In genomic region chr3:152244156-152244888, GRCh38 we compare ENCODE assay signal across 9 cellular contexts. TPM values are rescaled to one million over a fixed set of nuclear protein-coding genes. Genes with fewer than 3 reads are reported as not detected.
DNase-seq lines count a peak whose midpoint lies in the region; ATAC-seq, FAIRE-seq and TF ChIP-seq lines count a peak whose summit lies in the region.
"Had no signal": no experiment of that assay in that cellular context is flagged by ENCODE, and none has a peak within 500 bp of the region (broad histone marks: within the 10 kb centered on the region; RNA-seq: fewer than 3 reads in every experiment).

No MANE protein-coding gene starts in this region.

- TF ChIP-seq CTCF in DOHH2 (IDR thresholded peaks at IDR 0.05; ENCODE audit: low read depth, low read length, poor library complexity, severe bottlenecking) (no peak), NB4 (IDR thresholded peaks at IDR 0.05; ENCODE audit: low read depth, low read length) (no peak)

- peak; percentile 37 for ATAC-seq in GM21529 (IDR thresholded peaks at IDR 0.05; ENCODE audit: unreplicated experiment)
- ATAC-seq in effector memory CD8-positive, alpha-beta T cell (replicated peaks) = peak; percentile 35

- no peaks in the 10 kb centered on the region for H3K27me3 ChIP-seq in DOHH2 (ENCODE audit: control insufficient read depth, low read length)
- no peaks in the 10 kb centered on the region for H3K27me3 ChIP-seq in small intestine (ENCODE audit: control insufficient read depth in 2 of 2, insufficient read depth in 2 of 2, low read length in 2 of 2)

- no peaks in the 10 kb centered on the region for H3K27me3 Mint-ChIP-seq in effector memory CD8-positive, alpha-beta T cell

- H3K4me1 ChIP-seq in DOHH2 (ENCODE audit: control insufficient read depth, low read length) = peaks cover 55% of the 10 kb centered on the region
- H3K4me1 ChIP-seq in small intestine (ENCODE audit: control insufficient read depth in 2 of 2, insufficient read depth in 1 of 2, low read depth in 1 of 2, low read length in 1 of 2) = no peaks in the 10 kb centered on the region

- peak overlapping the region; percentile 85 for H3K4me2 ChIP-seq in DOHH2 (ENCODE audit: low read length)

- peak overlapping the region; percentile 93 for H3K27ac ChIP-seq in DOHH2 (ENCODE audit: low read depth, low read length)
- H3K27ac ChIP-seq in small intestine (ENCODE audit: low read depth in 1 of 2, low read length in 1 of 2) = no peak overlapping the region

- H3K36me3 ChIP-seq in DOHH2 (ENCODE audit: control insufficient read depth, low read length) (peaks cover 23% of the 10 kb centered on the region), small intestine (ENCODE audit: control insufficient read depth in 2 of 2, insufficient read depth in 2 of 2, low read length in 2 of 2) (no peaks in the 10 kb centered on the region)

- peaks cover 31 to 40% of the 10 kb centered on the region in 2 donors for H3K4me1 Mint-ChIP-seq in effector memory CD8-positive, alpha-beta T cell (ENCODE audit: low read depth in 2 of 2)

- TF ChIP-seq POLR2A in NB4 (IDR thresholded peaks at IDR 0.05; ENCODE audit: extremely low read depth, insufficient read length) = peak; percentile 45

- H3K4me3 ChIP-seq in DOHH2 (ENCODE audit: low read length) = peak overlapping the region; percentile 76
- peak overlapping the region; percentile 88 for H3K4me3 ChIP-seq in NB4 (ENCODE audit: low read depth, low read length)
- H3K4me3 ChIP-seq in small intestine (ENCODE audit: low read depth in 1 of 2, low read length in 2 of 2) = no peak overlapping the region

- no peaks in the 10 kb centered on the region for H4K20me1 ChIP-seq in DOHH2 (ENCODE audit: control insufficient read depth, insufficient read depth, low read depth, low read length)

- 41 to 54% (median 43%) methylated on average over 2 of the region's 2 CpGs for WGBS in small intestine, 3 donors

- H3K9me2 ChIP-seq in DOHH2 (replicated peaks; ENCODE audit: control insufficient read depth, low read length) = no peaks in the 10 kb centered on the region

- DNase-seq in NB4 (ENCODE audit: low read depth) (peak; percentile 89), small intestine (no peak), NCI-H2196 treated with DMSO at 0.1 percent for 48 hours (lab: John Stamatoyannopoulos, UW; ENCODE audit: unreplicated experiment) (no peak)
- no peak for DNase-seq in effector memory CD8-positive, alpha-beta T cell
- DNase-seq in stimulated activated CD4-positive, alpha-beta T cell treated with anti-CD3 and anti-CD28 coated beads, Interleukin-4, amount 100 ng/mL, for 1 hour = no peak
- DNase-seq in stimulated activated CD4-positive, alpha-beta T cell treated with anti-CD3 and anti-CD28 coated beads, Interleukin-12 subunit alpha, Interleukin-12 subunit beta, amount 100 ng/mL, for 4 hours = no peak
- DNase-seq: occipital lobe had no signal

- peaks cover 46% of the 10 kb centered on the region for H3F3A ChIP-seq in DOHH2 (ENCODE audit: control insufficient read depth, insufficient read depth)

- peak overlapping the region; percentile 96 to 97 for H3K4me3 Mint-ChIP-seq in effector memory CD8-positive, alpha-beta T cell

- peaks cover 43% of the 10 kb centered on the region for H3K79me2 ChIP-seq in DOHH2 (ENCODE audit: control insufficient read depth, low read length)

- H3K36me3 Mint-ChIP-seq in effector memory CD8-positive, alpha-beta T cell (ENCODE audit: insufficient read depth) = peaks cover 29% of the 10 kb centered on the region

- H3K9me3 Mint-ChIP-seq in effector memory CD8-positive, alpha-beta T cell = no peaks in the 10 kb centered on the region

- peak overlapping the region; percentile 87 to 98 for H3K27ac Mint-ChIP-seq in effector memory CD8-positive, alpha-beta T cell

- peaks cover 6% of the 10 kb centered on the region; the same call in 1 of the 2 replicates for H3K9me3 ChIP-seq in DOHH2 (ENCODE audit: control insufficient read depth, insufficient read depth, low read length)
- H3K9me3 ChIP-seq in small intestine (ENCODE audit: control insufficient read depth, low read depth) = no peaks in the 10 kb centered on the region

- FAIRE-seq in small intestine (lab: Jason Lieb, UNC) = no peak

RNA-seq across cellular contexts. Expression of gene MBNL1, which starts 24.4 kb away (rescaled TPM):
- polyA plus RNA-seq in small intestine = 10 to 100 TPM; 39.6 to 41.2 (median 40.0) TPM

Comparison
In these comparisons a context has a peak if more than half of its experiments do, and no peak if none do; other contexts are left out.
1. H3K4me3 ChIP-seq: peak in DOHH2 (single experiment) and NB4 (single experiment); none in small intestine (0 of 2).